ENCODE assay signal across 11 cellular contexts in the genomic region with DNA sequence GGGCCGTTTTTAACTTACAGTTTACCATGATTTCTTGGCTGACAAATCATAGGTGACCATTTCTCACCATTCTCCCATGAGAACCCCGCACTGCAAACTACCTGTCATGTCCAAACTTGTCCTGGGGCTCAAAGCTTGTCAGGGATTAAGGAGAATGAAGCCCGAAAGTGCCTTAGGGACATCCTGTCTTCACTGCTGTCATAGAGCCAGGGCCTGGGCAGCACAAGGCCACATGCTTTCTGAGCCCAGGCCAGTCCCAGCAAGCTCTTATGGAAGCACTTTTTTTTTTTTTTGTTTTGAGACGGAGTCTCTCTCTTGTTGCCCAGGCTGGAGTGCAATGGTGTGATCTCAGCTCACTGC. TPM values are rescaled to one million over a fixed set of nuclear protein-coding genes. Genes with fewer than 3 reads are reported as not detected.
DNase-seq lines count a peak whose midpoint lies in the region; ATAC-seq and TF ChIP-seq lines count a peak whose summit lies in the region.
"Had no signal": no experiment of that assay in that cellular context is flagged by ENCODE, and none has a peak within 500 bp of the region (broad histone marks: within the 10 kb centered on the region; RNA-seq: fewer than 3 reads in every experiment).

No MANE protein-coding gene starts in this region.

- CTCF ChIA-PET in CD8-positive, alpha-beta memory T cell (lab: Charles Lee) = interaction anchor here (1.0 to 5.1 kb wide), 7 partner anchors 18 to 177 kb away, joined by 3 to 22 read pairs (median 5); partner anchors contain the start of gene MYO1G

- ATAC-seq in HG03135 (IDR thresholded peaks at IDR 0.05; ENCODE audit: unreplicated experiment) = no peak

- no peaks in the 10 kb centered on the region for H3K9me3 ChIP-seq in CD8-positive, alpha-beta memory T cell (ENCODE audit: low read length)
- H3K9me3 ChIP-seq: colonic mucosa, transverse colon had no signal

- peaks cover 14% of the 10 kb centered on the region for H3K36me3 ChIP-seq in CD8-positive, alpha-beta memory T cell (ENCODE audit: insufficient read depth, low read length)
- H3K36me3 ChIP-seq: colonic mucosa had no signal

- H3K27me3 Mint-ChIP-seq in CD8-positive, alpha-beta memory T cell = no peaks in the 10 kb centered on the region
- H3K27me3 Mint-ChIP-seq in osteocyte (ENCODE audit: unreplicated experiment) = no peaks in the 10 kb centered on the region

- H3K27ac ChIP-seq in CD8-positive, alpha-beta memory T cell (ENCODE audit: low read depth, low read length) = no peak overlapping the region
- H3K27ac ChIP-seq in dorsolateral prefrontal cortex = peak overlapping the region in 30 of 59 donors; percentile 0 to 84 (median 40)
- H3K27ac ChIP-seq: colonic mucosa, transverse colon had no signal

- DNase-seq in CD8-positive, alpha-beta memory T cell = no peak
- peak; percentile 34 for DNase-seq in RPMI7951 (ENCODE audit: low read depth)
- DNase-seq in dorsolateral prefrontal cortex = peak in 1 of 10 donors; percentile 72
- DNase-seq in osteocyte (ENCODE audit: extremely low spot score, unreplicated experiment) = no peak
- DNase-seq in LoVo (ENCODE audit: low spot score) = no peak
- no peak for DNase-seq in NCI-H774 (lab: John Stamatoyannopoulos, UW)
- no peak for DNase-seq in HK-2 (ENCODE audit: unreplicated experiment)
- DNase-seq: colonic mucosa, NCI-H524 treated with DMSO at 0.1 percent for 48 hours, transverse colon had no signal

- no peaks in the 10 kb centered on the region for H3K27me3 ChIP-seq in CD8-positive, alpha-beta memory T cell (ENCODE audit: insufficient read depth, low read length, poor library complexity, severe bottlenecking)
- H3K27me3 ChIP-seq in dorsolateral prefrontal cortex = no peaks in the 10 kb centered on the region
- H3K27me3 ChIP-seq: colonic mucosa, transverse colon had no signal

- peaks cover 8 to 74% (median 19%) of the 10 kb centered on the region in 3 donors for H3K36me3 Mint-ChIP-seq in CD8-positive, alpha-beta memory T cell
- H3K36me3 Mint-ChIP-seq in osteocyte (ENCODE audit: unreplicated experiment) = peaks cover 6% of the 10 kb centered on the region

- peak overlapping the region; percentile 71 to 94 (median 84) for H3K27ac Mint-ChIP-seq in CD8-positive, alpha-beta memory T cell
- peak overlapping the region; percentile 44 for H3K27ac Mint-ChIP-seq in osteocyte (ENCODE audit: unreplicated experiment)

- peaks cover 78 to 89% (median 84%) of the 10 kb centered on the region in 3 donors for H3K4me1 Mint-ChIP-seq in CD8-positive, alpha-beta memory T cell
- peaks cover 10% of the 10 kb centered on the region for H3K4me1 Mint-ChIP-seq in osteocyte (ENCODE audit: unreplicated experiment)

- H3K9me3 Mint-ChIP-seq in CD8-positive, alpha-beta memory T cell = no peaks in the 10 kb centered on the region
- H3K9me3 Mint-ChIP-seq in osteocyte (ENCODE audit: unreplicated experiment) = no peaks in the 10 kb centered on the region

- peak overlapping the region; percentile 68 to 92 (median 80) for H3K4me3 Mint-ChIP-seq in CD8-positive, alpha-beta memory T cell
- H3K4me3 Mint-ChIP-seq in osteocyte (ENCODE audit: unreplicated experiment) = no peak overlapping the region

- intact Hi-C loops in dorsolateral prefrontal cortex (cut with DNase I) = no loop called here

- H3K4me3 ChIP-seq in CD8-positive, alpha-beta memory T cell (ENCODE audit: low read length) = no peak overlapping the region
- no peak overlapping the region for H3K4me3 ChIP-seq in dorsolateral prefrontal cortex
- H3K4me3 ChIP-seq: colonic mucosa, transverse colon had no signal

- TF ChIP-seq CTCF in dorsolateral prefrontal cortex (IDR thresholded peaks at IDR 0.05 in 54 of 56, conservative IDR thresholded peaks at IDR 0.05 in 2 of 56; ENCODE audit: low read depth in 1 of 56, partially characterized antibody in 56 of 56) (no peak), osteocyte (IDR thresholded peaks at IDR 0.05) (no peak)

- POLR2A ChIA-PET in CD8-positive, alpha-beta memory T cell (lab: Charles Lee) = interaction anchor here (0.9 kb wide), 2 partner anchors 34 to 60 kb away, joined by 3 to 6 read pairs; partner anchors contain the start of gene CCM2

- H3K4me1 ChIP-seq in CD8-positive, alpha-beta memory T cell (ENCODE audit: insufficient read depth, low read length) = peaks cover 86% of the 10 kb centered on the region

RNA-seq across cellular contexts. Expression of gene CCM2, which starts 33.9 kb away (rescaled TPM):
- 10 to 100 TPM; 70.6 to 74.8 TPM for total RNA-seq in CD8-positive, alpha-beta memory T cell
- polyA plus RNA-seq in CD8-positive, alpha-beta memory T cell = 81.1 TPM
- total RNA-seq in RPMI7951 (2014; rRNA removed; shearing (Covaris generic)) = 65.0 and 75.1 TPM in 2 replicates
- total RNA-seq in dorsolateral prefrontal cortex = 100 to 1,000 TPM in 2 of 120 experiments, 10 to 100 TPM in 118; 53.3 to 108 (median 80.9) TPM
- 41.4 and 42.3 TPM in 2 replicates for total RNA-seq in osteocyte

RNA-seq across cellular contexts. Expression of gene NACAD, which starts 54.9 kb away (rescaled TPM):
- total RNA-seq in CD8-positive, alpha-beta memory T cell = 1 to 10 TPM in 1 of 2 experiments, under 1 TPM in 1; 0.82 to 1.3 TPM
- 0.31 TPM for polyA plus RNA-seq in CD8-positive, alpha-beta memory T cell
- 0.24 and 0.29 TPM in 2 replicates for total RNA-seq in RPMI7951 (2014; rRNA removed; shearing (Covaris generic))
- total RNA-seq in dorsolateral prefrontal cortex (100 to 1,000 TPM in 34 of 120 experiments, 10 to 100 TPM in 86; 52.6 to 238 (median 83.3) TPM), osteocyte (9.6 and 10.5 TPM in 2 replicates)

RNA-seq across cellular contexts. Expression of gene MYO1G, which starts 55.1 kb away (rescaled TPM):
- total RNA-seq in CD8-positive, alpha-beta memory T cell = 100 to 1,000 TPM; 363 to 374 TPM
- polyA plus RNA-seq in CD8-positive, alpha-beta memory T cell = 182 TPM
- under 0.01 TPM in 1 of 2 replicates, not detected in the other for total RNA-seq in RPMI7951 (2014; rRNA removed; shearing (Covaris generic))
- total RNA-seq in dorsolateral prefrontal cortex (1 to 10 TPM in 71 of 120 experiments, under 1 TPM in 49; 0.17 to 9.5 (median 1.2) TPM), osteocyte (0.05 TPM in 1 of 2 replicates, not detected in the other)

Comparison
In these comparisons a context has a peak if more than half of its experiments do, and no peak if none do; other contexts are left out.
1. RNA of gene MYO1G, which starts 55.1 kb away (total RNA-seq): 363 to 374 TPM in CD8-positive, alpha-beta memory T cell; 0.17 to 9.5 TPM in dorsolateral prefrontal cortex, 0.05 TPM in osteocyte and under 0.01 TPM in RPMI7951; every median in the first group is over 10 times any median in the second.